1 cellular context compared by ENCODE assay signal in the genomic region with DNA sequence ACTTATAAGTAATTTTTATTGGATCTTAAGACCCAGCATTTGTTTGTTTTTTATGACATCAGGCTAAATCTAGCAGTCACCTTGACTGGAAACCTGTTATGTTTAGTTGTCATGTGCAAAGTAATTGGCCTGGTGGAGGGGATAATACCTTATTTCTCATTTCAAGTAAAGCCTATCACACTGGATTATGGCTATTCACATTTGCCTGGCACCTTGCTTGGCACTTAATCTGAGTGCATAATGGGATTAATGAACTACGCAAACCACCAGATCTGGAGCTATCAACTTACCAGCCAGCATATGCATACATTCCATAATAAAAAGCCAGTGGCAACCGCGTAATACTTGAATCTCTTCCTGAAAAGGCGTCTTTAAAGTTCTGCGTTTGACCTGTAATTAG.
TF ChIP-seq lines count a peak whose summit lies in the region.

No MANE protein-coding gene starts in this region.

TF ChIP-seq in HepG2, 621 proteins besides CTCF, POLR2A, EP300 and RAD21 (continued from another document):
- TF ChIP-seq, protein P1, sequence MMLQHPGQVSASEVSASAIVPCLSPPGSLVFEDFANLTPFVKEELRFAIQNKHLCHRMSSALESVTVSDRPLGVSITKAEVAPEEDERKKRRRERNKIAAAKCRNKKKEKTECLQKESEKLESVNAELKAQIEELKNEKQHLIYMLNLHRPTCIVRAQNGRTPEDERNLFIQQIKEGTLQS (CRISPR knock-in tag; IDR thresholded peaks at IDR 0.05) = no peak
